8 cellular contexts compared by ENCODE assay signal in the genomic region with DNA sequence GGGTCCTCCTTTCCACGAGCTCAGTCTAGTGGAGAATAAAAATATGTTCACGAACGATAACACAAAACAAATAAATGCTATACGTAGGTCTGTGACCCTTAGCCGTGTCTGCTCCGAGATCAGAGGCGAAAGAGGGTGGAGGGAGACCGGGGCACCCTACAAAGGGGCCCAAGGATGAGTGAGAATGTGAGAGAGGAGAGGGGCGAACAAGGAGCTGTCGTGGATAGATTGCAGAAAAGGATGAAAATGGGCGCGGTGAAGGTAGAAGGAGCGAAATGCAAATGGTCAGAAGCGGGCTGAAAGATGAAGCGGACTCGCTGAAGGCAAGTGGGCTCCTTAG. TPM values are rescaled to one million over a fixed set of nuclear protein-coding genes. Genes with fewer than 3 reads are reported as not detected.
DNase-seq lines count a peak whose midpoint lies in the region; ATAC-seq and TF ChIP-seq lines count a peak whose summit lies in the region.

No MANE protein-coding gene starts in this region.

- H3K36me3 Mint-ChIP-seq in CD4-positive, alpha-beta T cell (ENCODE audit: low read depth) = peaks cover 9% of the 10 kb centered on the region
- H3K36me3 Mint-ChIP-seq in activated naive CD8-positive, alpha-beta T cell treated with anti-CD3 and anti-CD28 coated beads, Interleukin-2, amount 10 ng/mL, durations not matched to agents 7 days and 5 days = no peaks in the 10 kb centered on the region

- peaks cover 0 to 8% (median 3%) of the 10 kb centered on the region in 4 donors for H3K4me1 ChIP-seq in tibial artery

- CTCF ChIA-PET in CD4-positive, alpha-beta T cell (lab: Charles Lee) = no interaction called here

- H3K9me3 ChIP-seq in CD4-positive, alpha-beta T cell (ENCODE audit: control insufficient read depth, low read length) = no peaks in the 10 kb centered on the region
- H3K9me3 ChIP-seq in tibial artery = no peaks in the 10 kb centered on the region

- H3K4me3 Mint-ChIP-seq in CD4-positive, alpha-beta T cell = peak overlapping the region; percentile 98
- peak overlapping the region; percentile 98 for H3K4me3 Mint-ChIP-seq in activated naive CD8-positive, alpha-beta T cell treated with anti-CD3 and anti-CD28 coated beads, Interleukin-2, amount 10 ng/mL, durations not matched to agents 7 days and 5 days

- H3K27me3 Mint-ChIP-seq in CD4-positive, alpha-beta T cell = no peaks in the 10 kb centered on the region
- H3K27me3 Mint-ChIP-seq in activated naive CD8-positive, alpha-beta T cell treated with anti-CD3 and anti-CD28 coated beads, Interleukin-2, amount 10 ng/mL, durations not matched to agents 7 days and 5 days = peaks cover 2% of the 10 kb centered on the region

- peak in 1 of 10 experiments; percentile 1 for DNase-seq in CD4-positive, alpha-beta T cell
- DNase-seq in activated naive CD8-positive, alpha-beta T cell treated with anti-CD3 and anti-CD28 coated beads, Interleukin-2, amount 10 ng/mL, durations not matched to agents 7 days and 5 days = no peak
- no peak for DNase-seq in tibial artery
- DNase-seq in RKO (ENCODE audit: low spot score) = no peak
- DNase-seq in NCI-H1417 treated with DMSO at 0.1 percent for 48 hours (lab: John Stamatoyannopoulos, UW) = no peak

- H3K36me3 ChIP-seq in tibial artery = no peaks in the 10 kb centered on the region

- ATAC-seq in CD4-positive, alpha-beta T cell (ENCODE audit: poor library complexity) = no peak
- peak; percentile 26 for ATAC-seq in HG02642 (IDR thresholded peaks at IDR 0.05; ENCODE audit: poor library complexity, unreplicated experiment)
- no peak for ATAC-seq in activated naive CD8-positive, alpha-beta T cell treated with anti-CD3 and anti-CD28 coated beads, Interleukin-2, amount 10 ng/mL, durations not matched to agents 7 days and 5 days (ENCODE audit: low read depth)
- ATAC-seq in HG03039 (IDR thresholded peaks at IDR 0.05; ENCODE audit: unreplicated experiment) = no peak

- H3K4me3 ChIP-seq in tibial artery = peak overlapping the region; percentile 71 to 74

- intact Hi-C loops in CD4-positive, alpha-beta T cell (cut with DNase I, micrococcal nuclease) = loop anchor here in 1 of 2 experiments (10.0 kb wide), 1 partner anchor 300 kb away; a partner anchor contains a TSS
- intact Hi-C loops in tibial artery (cut with DNase I; ENCODE audit: low total_unique reads) = no loop called here

- H3K9me3 Mint-ChIP-seq in CD4-positive, alpha-beta T cell = no peaks in the 10 kb centered on the region
- H3K9me3 Mint-ChIP-seq in activated naive CD8-positive, alpha-beta T cell treated with anti-CD3 and anti-CD28 coated beads, Interleukin-2, amount 10 ng/mL, durations not matched to agents 7 days and 5 days = no peaks in the 10 kb centered on the region

- no peak for TF ChIP-seq CTCF in CD4-positive, alpha-beta T cell (IDR thresholded peaks at IDR 0.05)
- TF ChIP-seq CTCF in tibial artery (IDR thresholded peaks at IDR 0.05) = no peak

- peaks cover 26% of the 10 kb centered on the region for H3K4me1 Mint-ChIP-seq in CD4-positive, alpha-beta T cell (ENCODE audit: low read depth)
- peaks cover 22% of the 10 kb centered on the region for H3K4me1 Mint-ChIP-seq in activated naive CD8-positive, alpha-beta T cell treated with anti-CD3 and anti-CD28 coated beads, Interleukin-2, amount 10 ng/mL, durations not matched to agents 7 days and 5 days

- H3K27ac ChIP-seq in CD4-positive, alpha-beta T cell (ENCODE audit: low read depth, low read length) = peak overlapping the region; percentile 14
- H3K27ac ChIP-seq in layer of hippocampus (ENCODE audit: low read depth, low read length) (peak overlapping the region; percentile 72), tibial artery (peak overlapping the region; percentile 79 to 93)

- H3K27me3 ChIP-seq in CD4-positive, alpha-beta T cell (ENCODE audit: control insufficient read depth, insufficient read depth, low read length) = no peaks in the 10 kb centered on the region
- H3K27me3 ChIP-seq in layer of hippocampus (ENCODE audit: control insufficient read depth, insufficient read depth, low read length) (no peaks in the 10 kb centered on the region), tibial artery (no peaks in the 10 kb centered on the region)

- POLR2A ChIA-PET in CD4-positive, alpha-beta T cell (lab: Charles Lee) = interaction anchor here (0.6 kb wide), 1 partner anchor 288 kb away, joined by 3 read pairs; no protein-coding TSS in a partner anchor
- POLR2A ChIA-PET in activated naive CD8-positive, alpha-beta T cell treated with anti-CD3 and anti-CD28 coated beads, Interleukin-2, amount 10 ng/mL, durations not matched to agents 7 days and 5 days (lab: Charles Lee) = no interaction called here

- H3K27ac Mint-ChIP-seq in CD4-positive, alpha-beta T cell = peak overlapping the region; percentile 84
- peak overlapping the region; percentile 93 for H3K27ac Mint-ChIP-seq in activated naive CD8-positive, alpha-beta T cell treated with anti-CD3 and anti-CD28 coated beads, Interleukin-2, amount 10 ng/mL, durations not matched to agents 7 days and 5 days

RNA-seq across cellular contexts. Expression of a gene that starts 6.2 kb away (rescaled TPM):
- 10 to 100 TPM; 31.6 to 32.7 TPM for total RNA-seq in CD4-positive, alpha-beta T cell
- total RNA-seq in activated naive CD8-positive, alpha-beta T cell treated with anti-CD3 and anti-CD28 coated beads, Interleukin-2, amount 10 ng/mL, durations not matched to agents 7 days and 5 days = 10 to 100 TPM; 19.0 to 21.1 TPM

Comparison
In these comparisons a context has a peak if more than half of its experiments do, and no peak if none do; other contexts are left out.
1. H3K27ac ChIP-seq: peak in every context shown above with its lines; median percentile 86 in tibial artery; 72 in layer of hippocampus; 14 in CD4-positive, alpha-beta T cell.